In the genomic region with DNA sequence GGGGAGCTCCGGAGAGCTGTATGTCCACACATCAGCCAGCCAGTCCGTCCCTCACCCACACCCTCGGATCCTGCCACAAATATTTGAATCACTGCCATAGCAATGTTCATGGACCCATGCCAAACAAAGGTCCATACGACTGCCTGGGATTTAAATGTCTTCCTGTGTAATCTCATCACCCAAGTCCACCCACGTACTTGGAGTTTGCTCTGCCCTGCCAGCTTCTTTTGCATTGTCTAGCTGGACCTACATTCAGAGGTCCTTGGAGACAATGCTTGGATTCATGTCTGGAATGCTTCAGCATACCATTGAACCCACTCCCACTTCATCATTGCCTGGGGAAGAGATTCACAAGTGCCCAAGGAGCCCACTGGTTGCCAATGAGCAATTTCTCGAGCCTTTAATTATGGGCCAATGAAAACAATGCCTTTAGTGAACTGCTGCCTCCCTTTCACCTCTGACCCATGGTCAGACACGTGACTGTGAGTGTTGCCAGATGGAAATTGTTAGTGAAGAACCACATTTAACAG, we compare ENCODE assay signal across 11 cellular contexts.
DNase-seq lines count a peak whose midpoint lies in the region; ATAC-seq and TF ChIP-seq lines count a peak whose summit lies in the region.
"Had no signal": no experiment of that assay in that cellular context is flagged by ENCODE, and none has a peak within 500 bp of the region (broad histone marks: within the 10 kb centered on the region; RNA-seq: fewer than 3 reads in every experiment).

No MANE protein-coding gene starts in this region.

- H3K4me1 ChIP-seq in heart left ventricle (peaks cover 0 to 49% (median 33%) of the 10 kb centered on the region in 12 donors), uterus (no peaks in the 10 kb centered on the region)

- no peak overlapping the region for H3K4me3 ChIP-seq in heart left ventricle
- no peak overlapping the region for H3K4me3 ChIP-seq in choroid plexus epithelial cell (ENCODE audit: low read depth, low read length)
- H3K4me3 ChIP-seq in uterus = no peak overlapping the region

- TF ChIP-seq CTCF in heart left ventricle (IDR thresholded peaks at IDR 0.05) = no peak
- TF ChIP-seq CTCF in choroid plexus epithelial cell (conservative IDR thresholded peaks at IDR 0.05; ENCODE audit: low read depth, low read length) = no peak
- no peak for TF ChIP-seq CTCF in uterus (IDR thresholded peaks at IDR 0.05)

- DNase-seq in heart left ventricle (no peak), cardiac septum (ENCODE audit: low spot score) (no peak), choroid plexus epithelial cell (ENCODE audit: low read depth) (peak; percentile 84), left lobe of liver (ENCODE audit: low spot score) (peak; percentile 66), uterus (no peak), NCI-H524 treated with DMSO at 0.1 percent for 48 hours (lab: John Stamatoyannopoulos, UW) (no peak), NCI-H446 (lab: John Stamatoyannopoulos, UW) (no peak), NCI-H345 (lab: John Stamatoyannopoulos, UW) (no peak)
- DNase-seq: activated CD4-positive, alpha-beta T cell treated with anti-CD3 and anti-CD28 coated beads for 48 hours; H9; stimulated activated CD4-positive, alpha-beta T cell treated with anti-CD3 and anti-CD28 coated beads, Interleukin-4, amount 100 ng/mL, for 1 hour had no signal

- WGBS in heart left ventricle, 4 donors = 61 to 70% (median 67%) methylated on average over 7 of the region's 7 CpGs

- peak in 2 of 4 donors; percentile 12 to 23 for ATAC-seq in heart left ventricle
- ATAC-seq in left lobe of liver = peak; percentile 51

- TF ChIP-seq POLR2A in heart left ventricle (IDR thresholded peaks at IDR 0.05) = no peak
- TF ChIP-seq POLR2A in uterus (IDR thresholded peaks at IDR 0.05) = no peak

- no peaks in the 10 kb centered on the region for H3K27me3 ChIP-seq in heart left ventricle
- no peaks in the 10 kb centered on the region for H3K27me3 ChIP-seq in uterus

- H3K9me3 ChIP-seq in heart left ventricle = no peaks in the 10 kb centered on the region
- no peaks in the 10 kb centered on the region for H3K9me3 ChIP-seq in uterus

- H3K27ac ChIP-seq in heart left ventricle (peak overlapping the region in 11 of 12 donors; percentile 6 to 70 (median 47)), uterus (peak overlapping the region; percentile 31 to 56)

- intact Hi-C loops in heart left ventricle (cut with DNase I) = no loop called here
- intact Hi-C loops in cardiac septum (cut with DNase I) = no loop called here
- intact Hi-C loops in uterus (cut with DNase I; ENCODE audit: low total_unique reads) = no loop called here

- no peaks in the 10 kb centered on the region for H3K36me3 ChIP-seq in heart left ventricle
- no peaks in the 10 kb centered on the region for H3K36me3 ChIP-seq in uterus

Comparison
In these comparisons a context has a peak if more than half of its experiments do, and no peak if none do; other contexts are left out.
1. DNase-seq: peak in choroid plexus epithelial cell (single experiment) and left lobe of liver (single experiment); none in heart left ventricle (0 of 5), cardiac septum (single experiment), uterus (0 of 2), NCI-H524 treated with DMSO at 0.1 percent for 48 hours (single experiment), NCI-H446 (0 of 2) and NCI-H345 (single experiment).